Comparison of ENCODE assay signal across 14 cellular contexts in the genomic region with DNA sequence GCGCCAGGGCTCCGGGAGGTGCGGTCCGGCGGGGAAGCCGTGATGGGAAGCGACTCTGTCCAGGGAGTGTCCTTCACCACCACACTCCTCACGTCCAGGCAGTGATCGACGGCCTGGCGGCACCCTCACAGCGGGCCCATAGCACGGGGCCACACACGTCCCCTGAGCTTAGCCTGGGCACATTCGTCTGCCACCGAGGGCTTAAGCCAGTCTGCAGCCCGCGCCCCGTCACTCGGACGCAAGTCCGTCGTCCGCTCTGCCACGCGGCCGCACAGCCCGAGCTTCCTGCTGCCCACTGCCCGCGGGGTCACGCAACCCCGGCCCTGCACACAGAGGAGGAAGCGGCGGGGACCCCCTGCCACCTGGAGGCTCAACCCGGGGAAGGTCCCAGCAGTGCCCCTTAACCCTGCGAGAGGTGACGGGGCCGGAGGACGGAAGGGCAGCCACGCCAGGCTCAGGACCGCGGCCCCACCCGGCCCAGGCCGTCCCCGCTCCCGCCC. TPM values are rescaled to one million over a fixed set of nuclear protein-coding genes. Genes with fewer than 3 reads are reported as not detected.
A peak's percentile ranks its signal among the peaks of the same experiment; 100 is the strongest.
DNase-seq lines count a peak whose midpoint lies in the region; ATAC-seq, FAIRE-seq and TF ChIP-seq lines count a peak whose summit lies in the region.
"Had no signal": no experiment of that assay in that cellular context is flagged by ENCODE, and none has a peak within 500 bp of the region (broad histone marks: within the 10 kb centered on the region; RNA-seq: fewer than 3 reads in every experiment).

No MANE protein-coding gene starts in this region.

- H3K36me3 ChIP-seq in BJ (ENCODE audit: control insufficient read depth, insufficient read depth, low read length), result no peaks in the 10 kb centered on the region
- no peaks in the 10 kb centered on the region for H3K36me3 ChIP-seq in astrocyte (ENCODE audit: insufficient read depth, low read length)
- peaks cover 0 to 5% of the 10 kb centered on the region in 2 donors for H3K36me3 ChIP-seq in kidney (ENCODE audit: control insufficient read depth in 1 of 2, insufficient read depth in 2 of 2, low read length in 2 of 2)

- H3K4me1 Mint-ChIP-seq in astrocyte (ENCODE audit: low read depth, unreplicated experiment), result peaks cover 4% of the 10 kb centered on the region

- H3K27ac Mint-ChIP-seq in astrocyte (ENCODE audit: unreplicated experiment), result no peak overlapping the region
- H3K27ac Mint-ChIP-seq: activated T-helper 17 cell treated with anti-CD3 and anti-CD28 coated beads, Interleukin-2, amount 50 U/mL, for 72 hours had no signal

- H3K4me1 ChIP-seq in astrocyte (ENCODE audit: insufficient read depth, low read length), result peaks cover 14% of the 10 kb centered on the region
- peaks cover 6 to 23% of the 10 kb centered on the region in 2 donors for H3K4me1 ChIP-seq in kidney (ENCODE audit: control insufficient read depth in 1 of 2, insufficient read depth in 1 of 2, low read depth in 1 of 2, low read length in 2 of 2)
- H3K4me1 ChIP-seq in foreskin keratinocyte, result no peaks in the 10 kb centered on the region

- POLR2A ChIA-PET in BJ (lab: Charles Lee), result no interaction called here

- no peaks in the 10 kb centered on the region for H3K9me3 ChIP-seq in astrocyte (ENCODE audit: insufficient read depth, low read depth, low read length)
- H3K9me3 ChIP-seq in kidney (ENCODE audit: control insufficient read depth in 1 of 2, low read length in 2 of 2), result no peaks in the 10 kb centered on the region

- peaks cover 28% of the 10 kb centered on the region for H3K79me2 ChIP-seq in astrocyte (ENCODE audit: insufficient read depth, low read length)

- H3K27ac ChIP-seq in astrocyte (ENCODE audit: low read depth, low read length) (no peak overlapping the region), kidney (ENCODE audit: low read depth in 2 of 2, low read length in 2 of 2) (peak overlapping the region; percentile 85 to 95), foreskin keratinocyte (no peak overlapping the region)

- FAIRE-seq in astrocyte (lab: Jason Lieb, UNC) (no peak), kidney (lab: Jason Lieb, UNC) (no peak)
- FAIRE-seq: TTC549 had no signal

- DNase-seq in BJ (ENCODE audit: low read depth) (no peak), astrocyte (ENCODE audit: low read depth) (no peak), kidney (peak; percentile 76), skeletal muscle cell (ENCODE audit: low read depth) (no peak), GM10266 (ENCODE audit: extremely low spot score) (no peak), NCI-H2227 (lab: John Stamatoyannopoulos, UW; ENCODE audit: unreplicated experiment) (no peak), NOMO-1 (lab: John Stamatoyannopoulos, UW; ENCODE audit: unreplicated experiment in 2 of 2) (no peak), foreskin keratinocyte (no peak)
- DNase-seq: AML-193; effector CD4-positive, alpha-beta T cell; NCI-H1092 treated with DMSO at 0.1 percent for 48 hours had no signal

- H3K36me3 Mint-ChIP-seq in astrocyte (ENCODE audit: low read depth, unreplicated experiment), result peaks cover 4% of the 10 kb centered on the region

- no peak for TF ChIP-seq CTCF in BJ (IDR thresholded peaks at IDR 0.05; ENCODE audit: insufficient read depth, low read depth, low read length)
- no peak for TF ChIP-seq CTCF in astrocyte (IDR thresholded peaks at IDR 0.05; ENCODE audit: insufficient read depth, low read depth, low read length)
- no peak for TF ChIP-seq CTCF in kidney (IDR thresholded peaks at IDR 0.05; ENCODE audit: borderline replicate concordance, extremely low read depth, insufficient read depth)
- TF ChIP-seq CTCF in GM10266 (IDR thresholded peaks at IDR 0.05; ENCODE audit: control insufficient read depth, insufficient read depth, low read depth, missing control alignments), result no peak
- no peak for TF ChIP-seq CTCF in foreskin keratinocyte (conservative IDR thresholded peaks at IDR 0.05)

- CTCF ChIA-PET in BJ (lab: Yijun Ruan, JAX), result interaction anchor here (0.7 to 4.7 kb wide), 3 partner anchors 12 to 395 kb away, joined by 3 to 18 read pairs (median 7); no protein-coding TSS in a partner anchor

- intact Hi-C loops in kidney (cut with DNase I), result no loop called here

- H2AFZ ChIP-seq in astrocyte (ENCODE audit: low read depth, low read length), result peak overlapping the region; percentile 75

- peak overlapping the region; percentile 23 for H3K9ac ChIP-seq in astrocyte (ENCODE audit: low read length)
- peak overlapping the region; percentile 22 to 58 for H3K9ac ChIP-seq in kidney (ENCODE audit: low read length in 2 of 2)

- peaks cover 6% of the 10 kb centered on the region for H4K20me1 ChIP-seq in astrocyte (ENCODE audit: insufficient read depth, low read length)

- ATAC-seq in foreskin keratinocyte, result no peak
- ATAC-seq: activated T-helper 17 cell treated with anti-CD3 and anti-CD28 coated beads, Interleukin-2, amount 50 U/mL, for 72 hours had no signal

- peak overlapping the region; percentile 81 for H3K4me2 ChIP-seq in astrocyte (ENCODE audit: low read length)

- peaks cover 34% of the 10 kb centered on the region for H3K9me3 Mint-ChIP-seq in astrocyte (ENCODE audit: unreplicated experiment)
- H3K9me3 Mint-ChIP-seq: activated T-helper 17 cell treated with anti-CD3 and anti-CD28 coated beads, Interleukin-2, amount 50 U/mL, for 72 hours had no signal

- H3K4me3 ChIP-seq in BJ (ENCODE audit: low read depth, low read length) (peak overlapping the region; percentile 78), astrocyte (ENCODE audit: insufficient read depth, low read depth, low read length) (no peak overlapping the region), kidney (ENCODE audit: low read length in 2 of 2) (peak overlapping the region; percentile 10 to 52), skeletal muscle cell (ENCODE audit: low read depth, low read length) (peak overlapping the region; percentile 34)

- H3K4me3 Mint-ChIP-seq in astrocyte (ENCODE audit: unreplicated experiment), result no peak overlapping the region
- H3K4me3 Mint-ChIP-seq: activated T-helper 17 cell treated with anti-CD3 and anti-CD28 coated beads, Interleukin-2, amount 50 U/mL, for 72 hours had no signal

- peaks cover 56% of the 10 kb centered on the region for H3K27me3 Mint-ChIP-seq in astrocyte (ENCODE audit: low read depth, unreplicated experiment)

- H3K27me3 ChIP-seq in BJ (ENCODE audit: control insufficient read depth, insufficient read depth, low read length), result no peaks in the 10 kb centered on the region
- H3K27me3 ChIP-seq in astrocyte (ENCODE audit: insufficient read depth, low read length), result peaks cover 23% of the 10 kb centered on the region
- H3K27me3 ChIP-seq in foreskin keratinocyte, result peaks cover 82% of the 10 kb centered on the region

RNA-seq across cellular contexts. Expression of gene TBX2, which starts 3.0 kb away (rescaled TPM):
- polyA plus RNA-seq in BJ (2011; rRNA removed) (4.3 and 7.8 TPM in 2 replicates), kidney (ENCODE audit: insufficient read depth, low read depth, low replicate concordance) (122 TPM), foreskin keratinocyte (not detected in 2 replicates)
- 8.2 and 9.0 TPM in 2 replicates for polyA minus RNA-seq in BJ (2011; rRNA and poly(A)+ RNA removed)
- total RNA-seq in astrocyte (0.50 and 0.53 TPM in 2 replicates), kidney (66.4 TPM), foreskin keratinocyte (not detected in 2 replicates)
- total RNA-seq: activated T-helper 17 cell treated with anti-CD3 and anti-CD28 coated beads, Interleukin-2, amount 50 U/mL, for 72 hours; pulmonary artery endothelial cell had no signal

RNA-seq across cellular contexts. Expression of gene TBX4, which starts 55.6 kb away (rescaled TPM):
- polyA plus RNA-seq in BJ (2011; rRNA removed) (2.8 and 3.7 TPM in 2 replicates), kidney (ENCODE audit: insufficient read depth, low read depth, low replicate concordance) (not detected), foreskin keratinocyte (0.01 TPM in 1 of 2 replicates, not detected in the other)
- polyA minus RNA-seq in BJ (2011; rRNA and poly(A)+ RNA removed), result 2.3 and 2.4 TPM in 2 replicates
- total RNA-seq in astrocyte (0.14 TPM in 1 of 2 replicates, not detected in the other), kidney (not detected), foreskin keratinocyte (0.07 TPM in 1 of 2 replicates, not detected in the other)
- total RNA-seq: activated T-helper 17 cell treated with anti-CD3 and anti-CD28 coated beads, Interleukin-2, amount 50 U/mL, for 72 hours; pulmonary artery endothelial cell had no signal

Comparison
In these comparisons a context has a peak if more than half of its experiments do, and no peak if none do; other contexts are left out.
1. H3K27ac ChIP-seq: peak in kidney (2 of 2); none in astrocyte (single experiment) and foreskin keratinocyte (single experiment).
2. RNA of gene TBX2, which starts 3.0 kb away (total RNA-seq): 66.4 TPM in kidney (single experiment); 0.50 to 0.53 TPM in astrocyte and not detected in foreskin keratinocyte; every median in the first group is over 10 times any median in the second.